In the genomic region with DNA sequence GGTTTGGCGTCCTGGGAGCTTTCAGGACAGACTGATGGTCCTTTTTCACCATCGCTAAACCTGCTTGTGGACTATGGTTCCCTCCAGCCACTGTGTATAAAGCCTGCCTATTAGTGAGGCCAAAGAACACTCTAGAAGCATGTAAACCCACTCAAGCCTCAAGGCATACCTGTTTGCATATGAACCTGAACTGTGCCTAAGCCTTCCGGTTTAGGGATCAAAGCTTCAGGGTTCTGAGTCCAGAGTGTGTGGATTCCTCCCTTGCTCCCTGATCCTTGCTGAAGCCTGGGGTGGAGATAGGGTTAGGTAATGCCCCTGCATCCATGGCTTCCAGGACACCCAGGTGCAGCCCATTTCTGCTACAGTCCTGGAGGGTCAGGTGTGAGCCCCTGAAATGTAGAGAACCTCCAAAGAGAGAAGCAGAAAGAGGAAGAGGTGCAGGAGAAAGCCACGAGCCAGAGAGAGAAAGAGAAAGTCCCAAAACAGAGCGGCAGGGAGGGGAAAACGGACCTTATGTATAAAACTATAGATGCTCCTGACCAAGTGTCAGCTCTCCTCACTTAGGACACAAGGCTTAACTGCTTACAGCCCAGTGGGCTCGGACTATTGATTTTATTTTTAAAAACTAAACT, we compare ENCODE assay signal across 1 cellular context.
TF ChIP-seq lines count a peak whose summit lies in the region.

No MANE protein-coding gene starts in this region.

TF ChIP-seq in HepG2, 621 proteins besides CTCF, POLR2A, EP300 and RAD21 (continued from another document and continues in another):
- TF ChIP-seq RARA (CRISPR knock-in tag; IDR thresholded peaks at IDR 0.05) (peak; percentile 64), ZNF570 (CRISPR knock-in tag; IDR thresholded peaks at IDR 0.05; ENCODE audit: borderline replicate concordance) (no peak), NCOR1 (IDR thresholded peaks at IDR 0.05; ENCODE audit: borderline replicate concordance, low read length) (0 out of 2 replicates have a peak, but pooled peaks have one; percentile 27), BORCS8-MEF2B (CRISPR knock-in tag; IDR thresholded peaks at IDR 0.05) (0 out of 2 replicates have a peak, but pooled peaks have one; percentile 45), TFDP2 (CRISPR knock-in tag; IDR thresholded peaks at IDR 0.05) (no peak), SOX5 (CRISPR knock-in tag; IDR thresholded peaks at IDR 0.05; ENCODE audit: borderline replicate concordance) (peak; percentile 48; the same call in 1 of the 2 replicates), ONECUT2 (CRISPR knock-in tag; IDR thresholded peaks at IDR 0.05) (no peak), MEF2D (CRISPR knock-in tag; IDR thresholded peaks at IDR 0.05) (0 out of 2 replicates have a peak, but pooled peaks have one; percentile 40), RBAK (CRISPR knock-in tag; IDR thresholded peaks at IDR 0.05) (no peak), ZBTB42 (CRISPR knock-in tag; IDR thresholded peaks at IDR 0.05) (no peak), REXO4 (CRISPR knock-in tag; IDR thresholded peaks at IDR 0.05; ENCODE audit: borderline replicate concordance) (no peak), NR2F6 (IDR thresholded peaks at IDR 0.05) (no peak), NR2F6 (CRISPR knock-in tag; IDR thresholded peaks at IDR 0.05) (0 out of 2 replicates have a peak, but pooled peaks have one; percentile 27), FOXO1 (CRISPR knock-in tag; IDR thresholded peaks at IDR 0.05) (peak; percentile 35; the same call in 1 of the 2 replicates), CEBPG (CRISPR knock-in tag; IDR thresholded peaks at IDR 0.05) (0 out of 2 replicates have a peak, but pooled peaks have one; percentile 6), MAX (IDR thresholded peaks at IDR 0.05) (peak; percentile 71), GABPA (IDR thresholded peaks at IDR 0.05; ENCODE audit: low read depth, low read length) (no peak), GABPA (CRISPR knock-in tag; IDR thresholded peaks at IDR 0.05; ENCODE audit: low read depth) (peak; percentile 69), ZNF670 (CRISPR knock-in tag; IDR thresholded peaks at IDR 0.05; ENCODE audit: borderline replicate concordance) (peak; percentile 68; the same call in 1 of the 2 replicates), ZEB1 (IDR thresholded peaks at IDR 0.05; ENCODE audit: insufficient replicate concordance, low read depth) (peak; percentile 53), ZNF567 (CRISPR knock-in tag; IDR thresholded peaks at IDR 0.05; ENCODE audit: borderline replicate concordance) (0 out of 2 replicates have a peak, but pooled peaks have one; percentile 36), ZNF549 (CRISPR knock-in tag; IDR thresholded peaks at IDR 0.05) (no peak), ZBTB37 (CRISPR knock-in tag; IDR thresholded peaks at IDR 0.05) (no peak), FOXP1 (IDR thresholded peaks at IDR 0.05) (no peak), FOXP1 (CRISPR knock-in tag; IDR thresholded peaks at IDR 0.05) (peak; percentile 14; the same call in 1 of the 2 replicates), PITX1 (CRISPR knock-in tag; IDR thresholded peaks at IDR 0.05) (peak; percentile 88), TCF7 (IDR thresholded peaks at IDR 0.05; ENCODE audit: low read depth) (peak; percentile 38; the same call in 1 of the 2 replicates), BHLHE40 (IDR thresholded peaks at IDR 0.05; ENCODE audit: low read length) (no peak), RAD51 (IDR thresholded peaks at IDR 0.05; ENCODE audit: borderline replicate concordance) (no peak), HNF4A (CRISPR knock-in tag; IDR thresholded peaks at IDR 0.05) (peak; percentile 80), ZNF543 (CRISPR knock-in tag; IDR thresholded peaks at IDR 0.05) (no peak), FLYWCH1 (CRISPR knock-in tag; IDR thresholded peaks at IDR 0.05) (peak; percentile 53; the same call in 1 of the 2 replicates), FOXK2 (IDR thresholded peaks at IDR 0.05) (no peak), ZFP62 (CRISPR knock-in tag; IDR thresholded peaks at IDR 0.05) (no peak), GABPB1 (CRISPR knock-in tag; IDR thresholded peaks at IDR 0.05) (peak; percentile 41; the same call in 1 of the 2 replicates), ZMYM3 (CRISPR knock-in tag; IDR thresholded peaks at IDR 0.05) (peak; percentile 69), POGZ (CRISPR knock-in tag; IDR thresholded peaks at IDR 0.05) (no peak), HDAC1 (CRISPR knock-in tag; IDR thresholded peaks at IDR 0.05) (0 out of 2 replicates have a peak, but pooled peaks have one; percentile 34), SCMH1 (CRISPR knock-in tag; IDR thresholded peaks at IDR 0.05; ENCODE audit: borderline replicate concordance) (no peak), SALL1 (CRISPR knock-in tag; IDR thresholded peaks at IDR 0.05) (peak; percentile 85), ZBTB20 (CRISPR knock-in tag; IDR thresholded peaks at IDR 0.05; ENCODE audit: borderline replicate concordance, low read depth) (peak; percentile 37; the same call in 1 of the 2 replicates), AGO1 (IDR thresholded peaks at IDR 0.05; ENCODE audit: low read depth, low read length, poor library complexity, severe bottlenecking) (no peak), ZNF605 (CRISPR knock-in tag; IDR thresholded peaks at IDR 0.05) (peak; percentile 51; the same call in 1 of the 2 replicates), ELK4 (CRISPR knock-in tag; IDR thresholded peaks at IDR 0.05; ENCODE audit: borderline replicate concordance) (no peak), HMGXB3 (CRISPR knock-in tag; IDR thresholded peaks at IDR 0.05; ENCODE audit: borderline replicate concordance) (no peak), KMT2B (CRISPR knock-in tag; IDR thresholded peaks at IDR 0.05) (no peak), RXRB (CRISPR knock-in tag; IDR thresholded peaks at IDR 0.05; ENCODE audit: borderline replicate concordance) (peak; percentile 39; the same call in 1 of the 2 replicates), SP4 (CRISPR knock-in tag; IDR thresholded peaks at IDR 0.05) (0 out of 2 replicates have a peak, but pooled peaks have one; percentile 32), ZMYM2 (CRISPR knock-in tag; IDR thresholded peaks at IDR 0.05) (peak; percentile 74; the same call in 1 of the 2 replicates), E2F2 (CRISPR knock-in tag; IDR thresholded peaks at IDR 0.05; ENCODE audit: borderline replicate concordance) (no peak), HDAC2 (CRISPR knock-in tag; IDR thresholded peaks at IDR 0.05) (peak; percentile 62; the same call in 1 of the 2 replicates)
- TF ChIP-seq, protein P1, sequence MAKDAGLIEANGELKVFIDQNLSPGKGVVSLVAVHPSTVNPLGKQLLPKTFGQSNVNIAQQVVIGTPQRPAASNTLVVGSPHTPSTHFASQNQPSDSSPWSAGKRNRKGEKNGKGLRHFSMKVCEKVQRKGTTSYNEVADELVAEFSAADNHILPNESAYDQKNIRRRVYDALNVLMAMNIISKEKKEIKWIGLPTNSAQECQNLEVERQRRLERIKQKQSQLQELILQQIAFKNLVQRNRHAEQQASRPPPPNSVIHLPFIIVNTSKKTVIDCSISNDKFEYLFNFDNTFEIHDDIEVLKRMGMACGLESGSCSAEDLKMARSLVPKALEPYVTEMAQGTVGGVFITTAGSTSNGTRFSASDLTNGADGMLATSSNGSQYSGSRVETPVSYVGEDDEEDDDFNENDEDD (CRISPR knock-in tag; IDR thresholded peaks at IDR 0.05; ENCODE audit: borderline replicate concordance), result peak; percentile 31; the same call in 1 of the 2 replicates
- TF ChIP-seq, protein P2, sequence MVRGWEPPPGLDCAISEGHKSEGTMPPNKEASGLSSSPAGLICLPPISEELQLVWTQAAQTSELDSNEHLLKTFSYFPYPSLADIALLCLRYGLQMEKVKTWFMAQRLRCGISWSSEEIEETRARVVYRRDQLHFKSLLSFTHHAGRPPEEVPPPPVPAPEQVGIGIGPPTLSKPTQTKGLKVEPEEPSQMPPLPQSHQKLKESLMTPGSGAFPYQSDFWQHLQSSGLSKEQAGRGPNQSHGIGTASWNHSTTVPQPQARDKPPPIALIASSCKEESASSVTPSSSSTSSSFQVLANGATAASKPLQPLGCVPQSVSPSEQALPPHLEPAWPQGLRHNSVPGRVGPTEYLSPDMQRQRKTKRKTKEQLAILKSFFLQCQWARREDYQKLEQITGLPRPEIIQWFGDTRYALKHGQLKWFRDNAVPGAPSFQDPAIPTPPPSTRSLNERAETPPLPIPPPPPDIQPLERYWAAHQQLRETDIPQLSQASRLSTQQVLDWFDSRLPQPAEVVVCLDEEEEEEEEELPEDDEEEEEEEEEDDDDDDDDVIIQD (CRISPR knock-in tag; IDR thresholded peaks at IDR 0.05; ENCODE audit: low read depth), result peak; percentile 40; the same call in 1 of the 2 replicates
- TF ChIP-seq, protein P3, sequence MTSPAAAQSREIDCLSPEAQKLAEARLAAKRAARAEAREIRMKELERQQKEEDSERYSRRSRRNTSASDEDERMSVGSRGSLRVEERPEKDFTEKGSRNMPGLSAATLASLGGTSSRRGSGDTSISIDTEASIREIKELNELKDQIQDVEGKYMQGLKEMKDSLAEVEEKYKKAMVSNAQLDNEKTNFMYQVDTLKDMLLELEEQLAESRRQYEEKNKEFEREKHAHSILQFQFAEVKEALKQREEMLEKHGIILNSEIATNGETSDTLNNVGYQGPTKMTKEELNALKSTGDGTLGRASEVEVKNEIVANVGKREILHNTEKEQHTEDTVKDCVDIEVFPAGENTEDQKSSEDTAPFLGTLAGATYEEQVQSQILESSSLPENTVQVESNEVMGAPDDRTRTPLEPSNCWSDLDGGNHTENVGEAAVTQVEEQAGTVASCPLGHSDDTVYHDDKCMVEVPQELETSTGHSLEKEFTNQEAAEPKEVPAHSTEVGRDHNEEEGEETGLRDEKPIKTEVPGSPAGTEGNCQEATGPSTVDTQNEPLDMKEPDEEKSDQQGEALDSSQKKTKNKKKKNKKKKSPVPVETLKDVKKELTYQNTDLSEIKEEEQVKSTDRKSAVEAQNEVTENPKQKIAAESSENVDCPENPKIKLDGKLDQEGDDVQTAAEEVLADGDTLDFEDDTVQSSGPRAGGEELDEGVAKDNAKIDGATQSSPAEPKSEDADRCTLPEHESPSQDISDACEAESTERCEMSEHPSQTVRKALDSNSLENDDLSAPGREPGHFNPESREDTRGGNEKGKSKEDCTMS (CRISPR knock-in tag; conservative IDR thresholded peaks at IDR 0.05), result no peak
